In the genomic region with DNA sequence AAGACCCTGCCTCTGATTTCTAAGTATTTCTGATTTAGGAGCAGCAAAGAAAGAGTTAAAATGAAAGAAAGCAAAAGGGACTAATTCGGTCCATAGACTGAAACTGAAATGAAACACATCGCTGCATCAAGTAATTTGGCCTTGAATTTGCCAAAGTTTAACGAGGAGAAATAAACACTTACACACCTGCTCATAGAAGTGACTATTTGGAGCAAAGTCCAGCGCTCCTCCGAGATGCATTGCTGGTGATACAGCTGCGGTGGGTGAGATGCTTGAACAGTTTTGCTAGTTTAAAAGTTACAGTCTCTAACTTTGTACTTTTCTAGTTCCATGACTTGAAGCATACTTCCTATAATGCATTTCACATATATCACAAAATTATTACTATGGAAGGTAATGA, we compare ENCODE assay signal across 36 cellular contexts. TPM values are rescaled to one million over a fixed set of nuclear protein-coding genes. Genes with fewer than 3 reads are reported as not detected.
"Had no signal": no experiment of that assay in that cellular context is flagged by ENCODE, and none has a peak within 500 bp of the region (broad histone marks: within the 10 kb centered on the region; RNA-seq: fewer than 3 reads in every experiment).

No MANE protein-coding gene starts in this region.

- H3K27me3 ChIP-seq: brain microvascular endothelial cell had no signal

- H3K36me3 ChIP-seq: brain microvascular endothelial cell, esophagus squamous epithelium, gastroesophageal sphincter, WERI-Rb-1 had no signal

- H3K9me3 ChIP-seq: esophagus squamous epithelium had no signal

- DNase-seq: activated B cell treated with CpG ODN at 0.5 μM for 24 hours; activated CD4-positive, alpha-beta T cell treated with anti-CD3 and anti-CD28 coated beads for 48 hours; activated CD4-positive, alpha-beta T cell treated with anti-CD3 and anti-CD28 coated beads, Interleukin-2, amount 50 U/mL, for 1 hour; activated CD4-positive, alpha-beta T cell treated with anti-CD3 and anti-CD28 coated beads, Interleukin-2, amount 50 U/mL, for 48 hours; activated CD8-positive, alpha-beta memory T cell treated with anti-CD3 and anti-CD28 coated beads for 24 hours; activated CD8-positive, alpha-beta T cell treated with anti-CD3 and anti-CD28 coated beads for 36 hours; activated effector memory CD4-positive, alpha-beta T cell treated with Interleukin-2 at 50 U/mL for 16 hours; activated gamma-delta T cell treated with Interleukin-2 at 50 U/mL for 16 hours; activated naive CD4-positive, alpha-beta T cell treated with anti-CD3 and anti-CD28 coated beads, Interleukin-2, amount 50 U/mL, for 16 hours; activated naive CD4-positive, alpha-beta T cell treated with Interleukin-2 at 50 U/mL for 16 hours; activated T-cell treated with anti-CD3 and anti-CD28 coated beads, Interleukin-2, amount 50 U/mL, for 4 hours; amniotic stem cell; anterior cingulate cortex; brain microvascular endothelial cell; dorsolateral prefrontal cortex; effector memory CD8-positive, alpha-beta T cell; erythroblast; esophagus squamous epithelium; foreskin melanocyte; T-cell; T1000; WERI-Rb-1 had no signal

- H3K27ac ChIP-seq: brain microvascular endothelial cell, coronary artery, dorsolateral prefrontal cortex, esophagus squamous epithelium, gastroesophageal sphincter, WERI-Rb-1 had no signal

- FAIRE-seq: astrocyte, bronchial epithelial cell had no signal

- H3K4me3 Mint-ChIP-seq: activated B cell treated with CpG ODN at 0.5 μM for 24 hours; activated CD8-positive, alpha-beta T cell treated with anti-CD3 and anti-CD28 coated beads for 36 hours; activated naive CD8-positive, alpha-beta T cell; activated T-cell treated with anti-CD3 and anti-CD28 coated beads, Interleukin-2, amount 50 U/mL, for 4 hours; activated T-helper 17 cell treated with anti-CD3 and anti-CD28 coated beads, Interleukin-2, amount 50 U/mL, for 72 hours; central memory CD8-positive, alpha-beta T cell; dendritic cell treated with granulocyte-macrophage colony-stimulating factor and Interleukin-4, amounts not matched to agents 40 ng/mL and 50 ng/mL, for 4 days; effector memory CD8-positive, alpha-beta T cell; T-cell; T-helper 1 cell treated with Interleukin-12 subunit alpha and Interleukin-12 subunit beta and Interleukin-4 antibody, amounts not matched to agents 30 μg/mL and 1 μg/mL, for 36 hours; T-helper 2 cell treated with Interferon-gamma antibody and Interleukin-4, amounts not matched to agents 5 μg/mL and 100 μg/mL, for 36 hours had no signal

- H3K4me1 ChIP-seq: esophagus squamous epithelium, gastroesophageal sphincter had no signal

- H3K36me3 Mint-ChIP-seq: T-cell had no signal

- H3K4me1 Mint-ChIP-seq: activated B cell treated with CpG ODN at 0.5 μM for 24 hours; activated T-helper 17 cell treated with anti-CD3 and anti-CD28 coated beads, Interleukin-2, amount 50 U/mL, for 72 hours had no signal

- ATAC-seq: activated CD4-positive, CD25-positive, alpha-beta regulatory T cell treated with anti-CD3 and anti-CD28 coated beads, Interleukin-2, amount 50 U/mL, for 24 hours; activated CD8-positive, alpha-beta T cell treated with anti-CD3 and anti-CD28 coated beads for 36 hours; activated T-cell treated with anti-CD3 and anti-CD28 coated beads, Interleukin-2, amount 50 U/mL, for 4 hours; activated T-helper 17 cell treated with anti-CD3 and anti-CD28 coated beads, Interleukin-2, amount 50 U/mL, for 72 hours; effector memory CD8-positive, alpha-beta T cell; gastroesophageal sphincter; T-cell had no signal

- H3K27ac Mint-ChIP-seq: activated B cell treated with CpG ODN at 0.5 μM for 24 hours; activated CD8-positive, alpha-beta T cell treated with anti-CD3 and anti-CD28 coated beads for 36 hours; activated naive CD8-positive, alpha-beta T cell; activated T-helper 17 cell treated with anti-CD3 and anti-CD28 coated beads, Interleukin-2, amount 50 U/mL, for 72 hours; dendritic cell treated with granulocyte-macrophage colony-stimulating factor and Interleukin-4, amounts not matched to agents 40 ng/mL and 50 ng/mL, for 4 days; effector memory CD8-positive, alpha-beta T cell; T-cell; T-helper 1 cell treated with Interleukin-12 subunit alpha and Interleukin-12 subunit beta and Interleukin-4 antibody, amounts not matched to agents 30 μg/mL and 1 μg/mL, for 36 hours; T-helper 2 cell treated with Interferon-gamma antibody and Interleukin-4, amounts not matched to agents 5 μg/mL and 100 μg/mL, for 36 hours had no signal

- H3K4me3 ChIP-seq: coronary artery, dorsolateral prefrontal cortex, esophagus squamous epithelium, gastroesophageal sphincter had no signal

RNA-seq across cellular contexts. Expression of gene GALR1, which starts 18.3 kb away (rescaled TPM):
- total RNA-seq: activated B cell treated with CpG ODN at 0.5 μM for 24 hours; activated CD8-positive, alpha-beta T cell treated with anti-CD3 and anti-CD28 coated beads for 36 hours; activated T-cell treated with anti-CD3 and anti-CD28 coated beads, Interleukin-2, amount 50 U/mL, for 4 hours; activated T-helper 17 cell treated with anti-CD3 and anti-CD28 coated beads, Interleukin-2, amount 50 U/mL, for 72 hours; astrocyte; bronchial epithelial cell; fibroblast of lung; fibroblast of villous mesenchyme; glomerular endothelial cell; T-cell had no signal
- polyA plus RNA-seq: fibroblast of lung had no signal
